In genomic region chr3:143329567-143330164, GRCh38 we compare ENCODE assay signal across 12 cellular contexts.
DNase-seq lines count a peak whose midpoint lies in the region; TF ChIP-seq lines count a peak whose summit lies in the region.
"Had no signal": no experiment of that assay in that cellular context is flagged by ENCODE, and none has a peak within 500 bp of the region (broad histone marks: within the 10 kb centered on the region; RNA-seq: fewer than 3 reads in every experiment).

No MANE protein-coding gene starts in this region.

- H3K27me3 ChIP-seq in tibial nerve: no peaks in the 10 kb centered on the region

- H3K4me3 ChIP-seq in tibial nerve: no peak overlapping the region
- H3K4me3 ChIP-seq: smooth muscle cell had no signal

- no peaks in the 10 kb centered on the region for H3K36me3 ChIP-seq in tibial nerve

- H3K36me3 Mint-ChIP-seq in chondrocyte (ENCODE audit: low read depth): no peaks in the 10 kb centered on the region
- H3K36me3 Mint-ChIP-seq in mesothelial cell of epicardium: no peaks in the 10 kb centered on the region
- peaks cover 5 to 14% of the 10 kb centered on the region in 2 donors for H3K36me3 Mint-ChIP-seq in CD14-positive monocyte

- intact Hi-C loops in CD14-positive monocyte (cut with micrococcal nuclease): no loop called here

- H3K9me3 ChIP-seq in tibial nerve: no peaks in the 10 kb centered on the region

- no peak for TF ChIP-seq POLR2A in tibial nerve (IDR thresholded peaks at IDR 0.05)

- peaks cover 45% of the 10 kb centered on the region for H3K4me1 Mint-ChIP-seq in chondrocyte (ENCODE audit: low read depth)
- peaks cover 30% of the 10 kb centered on the region for H3K4me1 Mint-ChIP-seq in mesothelial cell of epicardium
- peaks cover 33% of the 10 kb centered on the region for H3K4me1 Mint-ChIP-seq in CD14-positive monocyte

- TF ChIP-seq CTCF in chondrocyte (IDR thresholded peaks at IDR 0.05): peak; percentile 25
- TF ChIP-seq CTCF in mesothelial cell of epicardium (IDR thresholded peaks at IDR 0.05; ENCODE audit: unreplicated experiment): no peak
- TF ChIP-seq CTCF in tibial nerve (IDR thresholded peaks at IDR 0.05): no peak
- no peak for TF ChIP-seq CTCF in CD14-positive monocyte (IDR thresholded peaks at IDR 0.05)

- H3K9me3 Mint-ChIP-seq in chondrocyte (ENCODE audit: low read depth) (no peaks in the 10 kb centered on the region), mesothelial cell of epicardium (peaks cover under 1% of the 10 kb centered on the region), CD14-positive monocyte (peaks cover 0 to 2% (median 0%) of the 10 kb centered on the region in 7 donors)

- WGBS in tibial nerve, 2 donors: 37 to 40% methylated on average over 19 of the region's 19 CpGs

- H3K27me3 Mint-ChIP-seq in chondrocyte (ENCODE audit: low read depth): no peaks in the 10 kb centered on the region
- peaks cover 1% of the 10 kb centered on the region for H3K27me3 Mint-ChIP-seq in mesothelial cell of epicardium (ENCODE audit: low read depth)
- peaks cover 9 to 15% (median 15%) of the 10 kb centered on the region in 3 donors for H3K27me3 Mint-ChIP-seq in CD14-positive monocyte (ENCODE audit: low read depth in 3 of 3)

- DNase-seq in Ammon's horn (ENCODE audit: low spot score): peak; percentile 36
- DNase-seq in NCI-H2171 (lab: John Stamatoyannopoulos, UW): peak; percentile 66
- no peak for DNase-seq in chondrocyte (ENCODE audit: low spot score)
- DNase-seq in mesothelial cell of epicardium (ENCODE audit: low spot score in 2 of 2, unreplicated experiment in 2 of 2): peak in 1 of 2 experiments; percentile 46
- DNase-seq in GF-D8 (lab: John Stamatoyannopoulos, UW): no peak
- DNase-seq in stimulated activated naive CD4-positive, alpha-beta T cell (lab: John Stamatoyannopoulos, UW): no peak
- no peak for DNase-seq in tibial nerve (ENCODE audit: low spot score in 2 of 2)
- DNase-seq in CD14-positive monocyte (ENCODE audit: low spot score): no peak
- DNase-seq: activated naive CD4-positive, alpha-beta T cell treated with Interleukin-2 at 50 U/mL for 16 hours; NCI-H187 had no signal

- peak overlapping the region; percentile 78 for H3K27ac Mint-ChIP-seq in chondrocyte (ENCODE audit: unreplicated experiment)
- H3K27ac Mint-ChIP-seq in mesothelial cell of epicardium: peak overlapping the region; percentile 93
- H3K27ac Mint-ChIP-seq in CD14-positive monocyte: peak overlapping the region in 1 of 7 donors; percentile 50

- peaks cover 0 to 28% (median 4%) of the 10 kb centered on the region in 4 donors for H3K4me1 ChIP-seq in tibial nerve

- TF ChIP-seq EP300 in tibial nerve (IDR thresholded peaks at IDR 0.05): no peak

- no peak overlapping the region for H3K27ac ChIP-seq in tibial nerve
- H3K27ac ChIP-seq: HL-60 had no signal

- H3K4me3 Mint-ChIP-seq in chondrocyte (ENCODE audit: unreplicated experiment) (peak overlapping the region; percentile 40), mesothelial cell of epicardium (peak overlapping the region; percentile 46), CD14-positive monocyte (peak overlapping the region in 1 of 2 donors; percentile 54)

Comparison
In these comparisons a context has a peak if more than half of its experiments do, and no peak if none do; other contexts are left out.
1. DNase-seq: peak in Ammon's horn (single experiment) and NCI-H2171 (single experiment); none in chondrocyte (single experiment), GF-D8 (single experiment), stimulated activated naive CD4-positive, alpha-beta T cell (0 of 6), tibial nerve (0 of 2) and CD14-positive monocyte (single experiment).